9 cellular contexts compared by ENCODE assay signal in genomic region chr4:142404191-142404611, GRCh38.
DNase-seq lines count a peak whose midpoint lies in the region; ATAC-seq and TF ChIP-seq lines count a peak whose summit lies in the region.
"Had no signal": no experiment of that assay in that cellular context is flagged by ENCODE, and none has a peak within 500 bp of the region (broad histone marks: within the 10 kb centered on the region; RNA-seq: fewer than 3 reads in every experiment).

No MANE protein-coding gene starts in this region.

- peak overlapping the region in 2 of 5 donors; percentile 84 to 86 for H3K27ac ChIP-seq in stomach
- H3K27ac ChIP-seq: 22Rv1 had no signal

- peaks cover 9 to 54% (median 24%) of the 10 kb centered on the region in 4 donors for H3K4me1 ChIP-seq in stomach

- peaks cover 24% of the 10 kb centered on the region for H3K36me3 Mint-ChIP-seq in activated naive CD4-positive, alpha-beta T cell treated with anti-CD3 and anti-CD28 coated beads, Interleukin-2, amount 50 U/mL, for 24 hours

- H3K4me3 ChIP-seq in kidney epithelial cell (ENCODE audit: low read depth, low read length) (peak overlapping the region; percentile 22), stomach (peak overlapping the region in 3 of 4 donors; percentile 5 to 51 (median 46))

- H3K9me3 ChIP-seq in stomach: no peaks in the 10 kb centered on the region

- intact Hi-C loops in stomach (cut with DNase I; ENCODE audit: low total_unique reads): no loop called here

- TF ChIP-seq CTCF in kidney epithelial cell (IDR thresholded peaks at IDR 0.05; ENCODE audit: insufficient read depth, low read length, poor library complexity, severe bottlenecking) (no peak), stomach (IDR thresholded peaks at IDR 0.05) (no peak)

- no peak for TF ChIP-seq POLR2A in stomach (IDR thresholded peaks at IDR 0.05)

- DNase-seq in DMS53 (lab: John Stamatoyannopoulos, UW) (peak; percentile 47), DMS53 treated with DMSO at 0.1 percent for 48 hours (lab: John Stamatoyannopoulos, UW; ENCODE audit: unreplicated experiment) (no peak), kidney epithelial cell (ENCODE audit: low read depth) (no peak), stomach (no peak), hepatic stellate cell (ENCODE audit: low spot score) (no peak), occipital lobe (lab: John Stamatoyannopoulos, UW) (no peak)

- 41 to 63% (median 55%) methylated on average over 3 of the region's 3 CpGs for WGBS in stomach, 5 donors

- no peaks in the 10 kb centered on the region for H3K9me3 Mint-ChIP-seq in activated naive CD4-positive, alpha-beta T cell treated with anti-CD3 and anti-CD28 coated beads, Interleukin-2, amount 50 U/mL, for 24 hours

- H3K4me3 Mint-ChIP-seq in activated naive CD4-positive, alpha-beta T cell treated with anti-CD3 and anti-CD28 coated beads, Interleukin-2, amount 50 U/mL, for 24 hours: peak overlapping the region; percentile 93

- H3K27me3 ChIP-seq in kidney epithelial cell (ENCODE audit: control insufficient read depth, insufficient read depth, low read length) (no peaks in the 10 kb centered on the region), stomach (no peaks in the 10 kb centered on the region)

- peak overlapping the region; percentile 100 for H3K27ac Mint-ChIP-seq in activated naive CD4-positive, alpha-beta T cell treated with anti-CD3 and anti-CD28 coated beads, Interleukin-2, amount 50 U/mL, for 24 hours

- no peak for ATAC-seq in HG03280 (IDR thresholded peaks at IDR 0.05; ENCODE audit: unreplicated experiment)

- no peak for TF ChIP-seq EP300 in stomach (IDR thresholded peaks at IDR 0.05)

- peaks cover 72% of the 10 kb centered on the region for H3K4me1 Mint-ChIP-seq in activated naive CD4-positive, alpha-beta T cell treated with anti-CD3 and anti-CD28 coated beads, Interleukin-2, amount 50 U/mL, for 24 hours

- H3K36me3 ChIP-seq in kidney epithelial cell (ENCODE audit: control insufficient read depth, insufficient read depth, low read length) (no peaks in the 10 kb centered on the region), stomach (no peaks in the 10 kb centered on the region)

- H3K27me3 Mint-ChIP-seq in activated naive CD4-positive, alpha-beta T cell treated with anti-CD3 and anti-CD28 coated beads, Interleukin-2, amount 50 U/mL, for 24 hours: no peaks in the 10 kb centered on the region
